In genomic region chr5:54520438-54520846, GRCh38 we compare ENCODE assay signal across 8 cellular contexts. TPM values are rescaled to one million over a fixed set of nuclear protein-coding genes. Genes with fewer than 3 reads are reported as not detected.
DNase-seq lines count a peak whose midpoint lies in the region; ATAC-seq and TF ChIP-seq lines count a peak whose summit lies in the region.

No MANE protein-coding gene starts in this region.

- H3K36me3 ChIP-seq in A673 (ENCODE audit: insufficient read depth, low read length, poor library complexity, severe bottlenecking) (peaks cover 67% of the 10 kb centered on the region), HUES6 (ENCODE audit: control insufficient read depth, insufficient read depth, low read length) (peaks cover 9% of the 10 kb centered on the region; the same call in 1 of the 2 replicates)

- intact Hi-C loops in A673 (cut with micrococcal nuclease; ENCODE audit: unreplicated experiment) = no loop called here

- H3K27me3 ChIP-seq in A673 (replicated peaks; ENCODE audit: insufficient read depth, low read depth, low read length, poor library complexity) (no peaks in the 10 kb centered on the region), HUES6 (ENCODE audit: control insufficient read depth, insufficient read depth, low read length) (peaks cover 20% of the 10 kb centered on the region)

- POLR2A ChIA-PET in A673 (lab: Charles Lee; ENCODE audit: low non-redundant PET) = no interaction called here

- H3K4me3 Mint-ChIP-seq in immature natural killer cell = peak overlapping the region in 4 of 5 donors; percentile 93 to 99 (median 94)
- peak overlapping the region; percentile 86 for H3K4me3 Mint-ChIP-seq in stimulated activated memory B cell treated with anti-CD40 and anti-IgM and Interleukin-4, amounts not matched to agents 10 μg/mL and 1 μg/mL and 100 μg/mL, for 72 hours

- H3K4me3 ChIP-seq in A673 (ENCODE audit: low read depth, low read length, poor library complexity, severe bottlenecking) = peak overlapping the region; percentile 71
- peak overlapping the region; percentile 67 for H3K4me3 ChIP-seq in HUES6 (ENCODE audit: low read depth, low read length)

- H3K27ac ChIP-seq in A673 (ENCODE audit: low read depth, low read length, poor library complexity, severe bottlenecking) (peak overlapping the region; percentile 96), HUES6 (ENCODE audit: low read depth, low read length) (no peak overlapping the region), angular gyrus (ENCODE audit: low read depth, low read length) (peak overlapping the region; percentile 22)

- peaks cover 0 to 5% (median 3%) of the 10 kb centered on the region in 3 donors for H3K36me3 Mint-ChIP-seq in immature natural killer cell
- peaks cover 13% of the 10 kb centered on the region for H3K36me3 Mint-ChIP-seq in stimulated activated memory B cell treated with anti-CD40 and anti-IgM and Interleukin-4, amounts not matched to agents 10 μg/mL and 1 μg/mL and 100 μg/mL, for 72 hours

- CTCF ChIA-PET in A673 (lab: Charles Lee) = no interaction called here

- BruUV-seq in A673 (replicated peaks; lab: Mats Ljungman, UMichigan) = no TSS peak

- peaks cover 0 to 6% (median 2%) of the 10 kb centered on the region in 3 donors for H3K27me3 Mint-ChIP-seq in immature natural killer cell (ENCODE audit: low read depth in 3 of 3)
- no peaks in the 10 kb centered on the region for H3K27me3 Mint-ChIP-seq in stimulated activated memory B cell treated with anti-CD40 and anti-IgM and Interleukin-4, amounts not matched to agents 10 μg/mL and 1 μg/mL and 100 μg/mL, for 72 hours

- peak overlapping the region; percentile 63 for H3K9ac ChIP-seq in HUES6 (ENCODE audit: low read length)

- H3K9me3 Mint-ChIP-seq in immature natural killer cell = no peaks in the 10 kb centered on the region
- no peaks in the 10 kb centered on the region for H3K9me3 Mint-ChIP-seq in stimulated activated memory B cell treated with anti-CD40 and anti-IgM and Interleukin-4, amounts not matched to agents 10 μg/mL and 1 μg/mL and 100 μg/mL, for 72 hours

- peaks cover 21% of the 10 kb centered on the region for H3K4me1 ChIP-seq in A673 (ENCODE audit: insufficient read depth, low read length, poor library complexity, severe bottlenecking)
- H3K4me1 ChIP-seq in HUES6 (ENCODE audit: control insufficient read depth, insufficient read depth, low read length) = peaks cover 50% of the 10 kb centered on the region

- peak overlapping the region; percentile 78 to 92 (median 88) for H3K27ac Mint-ChIP-seq in immature natural killer cell
- H3K27ac Mint-ChIP-seq in stimulated activated memory B cell treated with anti-CD40 and anti-IgM and Interleukin-4, amounts not matched to agents 10 μg/mL and 1 μg/mL and 100 μg/mL, for 72 hours = peak overlapping the region; percentile 58

- ATAC-seq in stimulated activated memory B cell treated with anti-CD40 and anti-IgM and Interleukin-4, amounts not matched to agents 10 μg/mL and 1 μg/mL and 100 μg/mL, for 72 hours = no peak
- ATAC-seq in GM18517 (IDR thresholded peaks at IDR 0.05; ENCODE audit: unreplicated experiment) (no peak), HG02642 (IDR thresholded peaks at IDR 0.05; ENCODE audit: poor library complexity, unreplicated experiment) (no peak)

- H3K9me3 ChIP-seq in A673 (ENCODE audit: low read depth, low read length, poor library complexity, severe bottlenecking) = no peaks in the 10 kb centered on the region
- H3K9me3 ChIP-seq in HUES6 (ENCODE audit: control insufficient read depth, insufficient read depth, low read depth, low read length) = no peaks in the 10 kb centered on the region

- DNase-seq in A673 (ENCODE audit: low spot score) (peak; percentile 70), immature natural killer cell (no peak), iPS-NIHi7 (ENCODE audit: extremely low spot score) (no peak)

- H3K4me1 Mint-ChIP-seq in immature natural killer cell = peaks cover 6 to 35% of the 10 kb centered on the region in 2 donors
- H3K4me1 Mint-ChIP-seq in stimulated activated memory B cell treated with anti-CD40 and anti-IgM and Interleukin-4, amounts not matched to agents 10 μg/mL and 1 μg/mL and 100 μg/mL, for 72 hours = peaks cover 43% of the 10 kb centered on the region

- TF ChIP-seq CTCF in A673 (conservative IDR thresholded peaks at IDR 0.05; ENCODE audit: low read depth, low read length) = no peak

RNA-seq across cellular contexts. Expression of gene SNX18, which starts 2.9 kb away (rescaled TPM):
- 140 and 143 TPM in 2 replicates for total RNA-seq in A673 (2021)
- 10 to 100 TPM in 1 of 3 donors, 1 to 10 TPM in 2; 1.5 to 10.2 (median 6.0) TPM for polyA plus RNA-seq in immature natural killer cell
